Comparison of ENCODE assay signal across 24 cellular contexts in the genomic region with DNA sequence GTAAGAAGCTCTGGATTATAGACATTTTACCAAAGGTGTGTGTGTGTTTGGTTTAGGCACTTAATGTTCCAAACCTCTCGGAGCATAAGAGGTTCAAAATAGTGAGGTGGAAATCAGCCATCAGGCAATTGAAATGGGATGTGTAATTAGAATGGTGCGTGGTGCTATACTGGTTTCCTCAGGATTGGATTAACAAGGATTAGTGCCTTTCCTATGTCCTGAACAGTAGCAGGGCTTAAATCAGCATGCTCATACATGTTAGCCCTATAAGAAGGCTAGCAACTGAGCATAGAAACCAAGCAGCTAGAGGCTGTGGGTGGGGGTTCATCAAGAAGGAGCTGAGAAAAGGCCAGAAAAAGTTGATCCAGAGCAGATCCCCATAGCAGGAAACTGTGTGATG.
"Had no signal": no experiment of that assay in that cellular context is flagged by ENCODE, and none has a peak within 500 bp of the region (broad histone marks: within the 10 kb centered on the region; RNA-seq: fewer than 3 reads in every experiment).

No MANE protein-coding gene starts in this region.

- FAIRE-seq: keratinocyte, urothelium cell line had no signal

- DNase-seq: activated B cell treated with CpG ODN at 0.5 μM for 24 hours; activated CD4-positive, alpha-beta T cell treated with anti-CD3 and anti-CD28 coated beads for 36 hours; activated CD4-positive, alpha-beta T cell treated with anti-CD3 and anti-CD28 coated beads, Interleukin-2, amount 50 U/mL, for 4 hours; activated CD8-positive, alpha-beta memory T cell treated with anti-CD3 and anti-CD28 coated beads, Interleukin-2, amount 50 U/mL, for 48 hours; activated effector memory CD4-positive, alpha-beta T cell treated with Interleukin-2 at 50 U/mL for 16 hours; activated naive CD4-positive, alpha-beta T cell treated with anti-CD3 and anti-CD28 coated beads for 36 hours; activated naive CD8-positive, alpha-beta T cell treated with anti-CD3 and anti-CD28 coated beads, Interleukin-2, amount 10 ng/mL, durations not matched to agents 7 days and 5 days; activated T-cell treated with anti-CD3 and anti-CD28 coated beads, Interleukin-2, amount 50 U/mL, for 72 hours; amygdala; foreskin fibroblast; left colon; natural killer cell; ovary; psoas muscle; right lobe of liver; stimulated activated CD4-positive, alpha-beta T cell treated with anti-CD3 and anti-CD28 coated beads, Interleukin-1b, Interleukin-23, amount 100 ng/mL, for 48 hours; substantia nigra; T1000; thyroid gland had no signal

- H3K4me3 ChIP-seq: cardiac muscle cell, lung, ovary, psoas muscle, right lobe of liver, skin epidermis, thyroid gland had no signal

- ATAC-seq: activated CD4-positive, alpha-beta T cell treated with anti-CD3 and anti-CD28 coated beads for 36 hours; activated T-cell treated with anti-CD3 and anti-CD28 coated beads, Interleukin-2, amount 50 U/mL, for 72 hours; left colon; psoas muscle; right lobe of liver had no signal
